24 cellular contexts compared by ENCODE assay signal in genomic region chr2:156659694-156660093, GRCh38.
A peak's percentile ranks its signal among the peaks of the same experiment; 100 is the strongest.
DNase-seq lines count a peak whose midpoint lies in the region; ATAC-seq, FAIRE-seq and TF ChIP-seq lines count a peak whose summit lies in the region.
"Had no signal": no experiment of that assay in that cellular context is flagged by ENCODE, and none has a peak within 500 bp of the region (broad histone marks: within the 10 kb centered on the region; RNA-seq: fewer than 3 reads in every experiment).

No MANE protein-coding gene starts in this region.

- CTCF ChIA-PET in HepG2 (lab: Yijun Ruan, JAX; ENCODE audit: low intra/inter-chr PET ratio, low total read pairs) = no interaction called here

- no TSS peak for BruUV-seq in HepG2 (replicated peaks; lab: Mats Ljungman, UMichigan)

- TF ChIP-seq RAD21 in liver (IDR thresholded peaks at IDR 0.05) = peak; percentile 26 to 35
- TF ChIP-seq RAD21 in HepG2 (CRISPR knock-in tag; IDR thresholded peaks at IDR 0.05) = no peak

- H3K27ac Mint-ChIP-seq in neural progenitor cell = no peak overlapping the region
- no peak overlapping the region for H3K27ac Mint-ChIP-seq in HFFc6
- H3K27ac Mint-ChIP-seq: B cell; CD4-positive, alpha-beta T cell; CD8-positive, alpha-beta T cell had no signal

- no peak for FAIRE-seq in HepG2 (lab: Jason Lieb, UNC)
- FAIRE-seq: A549, D721Med, G401.6, GM12891, GM19239 had no signal

- H3K4me1 Mint-ChIP-seq in neural progenitor cell = peaks cover 29% of the 10 kb centered on the region
- H3K4me1 Mint-ChIP-seq in HFFc6 (ENCODE audit: low read depth) = no peaks in the 10 kb centered on the region
- H3K4me1 Mint-ChIP-seq: B cell had no signal

- H3K79me2 ChIP-seq in HepG2 (ENCODE audit: insufficient read depth, low read length) = no peaks in the 10 kb centered on the region
- H3K79me2 ChIP-seq in neural progenitor cell (ENCODE audit: low read depth) = no peaks in the 10 kb centered on the region

- H3K27me3 Mint-ChIP-seq in neural progenitor cell (ENCODE audit: insufficient read depth, low read depth) (peaks cover 7% of the 10 kb centered on the region), HFFc6 (ENCODE audit: insufficient read depth) (peaks cover 2% of the 10 kb centered on the region)
- H3K27me3 Mint-ChIP-seq: B cell; CD4-positive, alpha-beta T cell had no signal

- no peak for DNase-seq in HepG2 (ENCODE audit: low spot score)
- peak; percentile 23 for DNase-seq in HuH-7.5 (ENCODE audit: low spot score)
- DNase-seq in left lobe of liver (ENCODE audit: low spot score) = peak; percentile 74
- DNase-seq in neural progenitor cell (ENCODE audit: low spot score) = peak; percentile 7
- DNase-seq in HFFc6 = no peak
- DNase-seq: AML-193; Caco-2; Calu3; CD4-positive, alpha-beta T cell; CD8-positive, alpha-beta T cell; DMS79 treated with DMSO at 0.1 percent for 48 hours; GF-D8 had no signal

- H3K9ac ChIP-seq in liver (ENCODE audit: low read depth in 1 of 2, low read length in 2 of 2) = no peak overlapping the region
- H3K9ac ChIP-seq in HepG2 (ENCODE audit: insufficient read depth, low read depth, low read length) = no peak overlapping the region
- H3K9ac ChIP-seq in neural progenitor cell = no peak overlapping the region
- H3K9ac ChIP-seq: BLaER1 treated with 17β-estradiol and CSF1 and Interleukin-3, amounts not matched to agents 10 nM and 100 nM had no signal

- POLR2A ChIA-PET in HepG2 (lab: Yijun Ruan, JAX) = no interaction called here

- ATAC-seq in HepG2 (no peak), left lobe of liver (peak; percentile 93), HG03196 (IDR thresholded peaks at IDR 0.05; ENCODE audit: unreplicated experiment) (no peak), HG03378 (IDR thresholded peaks at IDR 0.05; ENCODE audit: unreplicated experiment) (no peak)
- ATAC-seq: A549; CD8-positive, alpha-beta T cell had no signal

- peaks cover 28% of the 10 kb centered on the region for H3F3A ChIP-seq in neural progenitor cell (ENCODE audit: low read depth)

- no peaks in the 10 kb centered on the region for H4K20me1 ChIP-seq in HepG2 (ENCODE audit: insufficient read depth, low read length)
- H4K20me1 ChIP-seq in neural progenitor cell (ENCODE audit: low read depth) = no peaks in the 10 kb centered on the region
- H4K20me1 ChIP-seq: BLaER1 treated with 17β-estradiol and CSF1 and Interleukin-3, amounts not matched to agents 10 nM and 100 nM had no signal

- intact Hi-C loops in HepG2 (cut with micrococcal nuclease; ENCODE audit: unreplicated experiment) = no loop called here

- H3K9me3 Mint-ChIP-seq in neural progenitor cell (peaks cover 14% of the 10 kb centered on the region), HFFc6 (no peaks in the 10 kb centered on the region; the same call in 1 of the 2 replicates)
- H3K9me3 Mint-ChIP-seq: CD4-positive, alpha-beta T cell; CD8-positive, alpha-beta T cell had no signal

- in situ Hi-C loops in HepG2 (cut with HindIII; ENCODE audit: extremely low pct_ligation_motif_present, low pct_unique_long_range_greater_than_20kb) = no loop called here

- H3K4me1 ChIP-seq in liver (ENCODE audit: control insufficient read depth in 4 of 4, insufficient read depth in 4 of 4, low read length in 3 of 4) (peaks cover 0 to 11% (median 4%) of the 10 kb centered on the region in 4 donors), HepG2 (ENCODE audit: insufficient read depth, low read length) (no peaks in the 10 kb centered on the region), neural progenitor cell (peaks cover 43% of the 10 kb centered on the region)
- H3K4me1 ChIP-seq: A549, Caco-2 had no signal

- TF ChIP-seq CTCF in liver (IDR thresholded peaks at IDR 0.05; ENCODE audit: low read depth, low read length, missing input control) (no peak), HepG2 (CRISPR knock-in tag; IDR thresholded peaks at IDR 0.05) (no peak), neural progenitor cell (IDR thresholded peaks at IDR 0.05) (no peak), HFFc6 (IDR thresholded peaks at IDR 0.05) (no peak)

- H3K9me3 ChIP-seq in liver (ENCODE audit: control insufficient read depth in 4 of 4, low read length in 3 of 4) (no peaks in the 10 kb centered on the region), HepG2 (ENCODE audit: low read length) (peaks cover 27% of the 10 kb centered on the region; the same call in 1 of the 2 replicates), neural progenitor cell (ENCODE audit: low read depth) (no peaks in the 10 kb centered on the region)
- H3K9me3 ChIP-seq: A549; BLaER1 treated with 17β-estradiol and CSF1 and Interleukin-3, amounts not matched to agents 10 nM and 100 nM; Caco-2 had no signal

- H3K4me3 Mint-ChIP-seq in neural progenitor cell = no peak overlapping the region
- H3K4me3 Mint-ChIP-seq in HFFc6 = no peak overlapping the region
- H3K4me3 Mint-ChIP-seq: B cell; CD4-positive, alpha-beta T cell; CD8-positive, alpha-beta T cell had no signal

- H3K36me3 Mint-ChIP-seq in neural progenitor cell (no peaks in the 10 kb centered on the region), HFFc6 (ENCODE audit: low read depth) (no peaks in the 10 kb centered on the region)
- H3K36me3 Mint-ChIP-seq: CD8-positive, alpha-beta T cell had no signal

- TF ChIP-seq POLR2A in HepG2 (IDR thresholded peaks at IDR 0.05; ENCODE audit: insufficient read depth in 1 of 2, low read depth in 2 of 2, low read length in 2 of 2) = no peak

- WGBS in liver = 42% methylated on average over 3 of the region's 3 CpGs
- WGBS in HepG2 (ENCODE audit: low lambda C conversion rate) = 13% methylated on average over 3 of the region's 3 CpGs

- TF ChIP-seq EP300 in HepG2 (IDR thresholded peaks at IDR 0.05; ENCODE audit: low read depth in 2 of 2, low read length in 2 of 2) (no peak), HepG2 (CRISPR knock-in tag; IDR thresholded peaks at IDR 0.05; ENCODE audit: borderline replicate concordance) (no peak)

- H3K27ac ChIP-seq in liver (ENCODE audit: low read depth in 1 of 2, low read length in 2 of 2) (peak overlapping the region in 1 of 2 donors; percentile 74), HepG2 (ENCODE audit: extremely low read length, insufficient read depth, low read length) (no peak overlapping the region), neural progenitor cell (peak overlapping the region; percentile 95)
- H3K27ac ChIP-seq: 22Rv1; A549; BLaER1 treated with 17β-estradiol and CSF1 and Interleukin-3, amounts not matched to agents 10 nM and 100 nM; C4-2B had no signal

- H3K27me3 ChIP-seq in liver (ENCODE audit: control insufficient read depth in 4 of 4, insufficient read depth in 4 of 4, low read length in 3 of 4) (no peaks in the 10 kb centered on the region), HepG2 (ENCODE audit: control insufficient read depth in 1 of 2, insufficient read depth in 2 of 2, low read length in 2 of 2) (no peaks in the 10 kb centered on the region), neural progenitor cell (no peaks in the 10 kb centered on the region)

- H2AFZ ChIP-seq in HepG2 (ENCODE audit: low read length) (no peak overlapping the region), neural progenitor cell (replicated peaks) (no peak overlapping the region)

- H3K36me3 ChIP-seq in liver (ENCODE audit: control insufficient read depth in 4 of 4, insufficient read depth in 3 of 4, low read depth in 1 of 4, low read length in 3 of 4) = no peaks in the 10 kb centered on the region
- no peaks in the 10 kb centered on the region for H3K36me3 ChIP-seq in HepG2 (replicated peaks in 1 of 2; ENCODE audit: control insufficient read depth in 1 of 2, insufficient read depth in 2 of 2, low read length in 2 of 2)
- no peaks in the 10 kb centered on the region for H3K36me3 ChIP-seq in neural progenitor cell
- H3K36me3 ChIP-seq: BLaER1 treated with 17β-estradiol and CSF1 and Interleukin-3, amounts not matched to agents 10 nM and 100 nM had no signal

- H3K4me2 ChIP-seq in HepG2 (ENCODE audit: low read depth, low read length) (no peak overlapping the region), neural progenitor cell (peak overlapping the region; percentile 15)
- H3K4me2 ChIP-seq: A549; BLaER1 treated with 17β-estradiol and CSF1 and Interleukin-3, amounts not matched to agents 10 nM and 100 nM had no signal

- H3K4me3 ChIP-seq in liver (ENCODE audit: low read depth in 1 of 3, low read length in 3 of 3) (no peak overlapping the region), HepG2 (replicated peaks in 1 of 3; ENCODE audit: insufficient read depth in 1 of 3, low read depth in 2 of 3, low read length in 3 of 3) (no peak overlapping the region), neural progenitor cell (no peak overlapping the region)
- H3K4me3 ChIP-seq: A549; BLaER1 treated with 17β-estradiol and CSF1 and Interleukin-3, amounts not matched to agents 10 nM and 100 nM had no signal

TF ChIP-seq in liver, 16 proteins besides CTCF, POLR2A, EP300 and RAD21 (continues in another document):
- TF ChIP-seq JUND (IDR thresholded peaks at IDR 0.05) = peak in 1 of 2 donors; percentile 63

TF ChIP-seq in HepG2, 621 proteins besides CTCF, POLR2A, EP300 and RAD21:
- TF ChIP-seq ZFP36 (IDR thresholded peaks at IDR 0.05; ENCODE audit: borderline replicate concordance, low read depth, low read length, partially characterized antibody) = no peak
- TF ChIP-seq ZNF34 (CRISPR knock-in tag; IDR thresholded peaks at IDR 0.05; ENCODE audit: borderline replicate concordance) = no peak
- TF ChIP-seq ZNF557 (CRISPR knock-in tag; IDR thresholded peaks at IDR 0.05) = no peak
- TF ChIP-seq ZNF253 (CRISPR knock-in tag; IDR thresholded peaks at IDR 0.05; ENCODE audit: borderline replicate concordance) = no peak
- no peak for TF ChIP-seq FOSL2 (CRISPR knock-in tag; IDR thresholded peaks at IDR 0.05)
- no peak for TF ChIP-seq LCORL (IDR thresholded peaks at IDR 0.05)
- TF ChIP-seq LCORL (CRISPR knock-in tag; IDR thresholded peaks at IDR 0.05) = no peak
TF ChIP-seq in HepG2: peak in this region for 0.

Comparison
In these comparisons a context has a peak if more than half of its experiments do, and no peak if none do; other contexts are left out.
1. DNase-seq: peak in HuH-7.5 (single experiment), left lobe of liver (single experiment) and neural progenitor cell (single experiment); none in HepG2 (single experiment) and HFFc6 (single experiment).